Comparison of ENCODE assay signal across 24 cellular contexts in the genomic region with DNA sequence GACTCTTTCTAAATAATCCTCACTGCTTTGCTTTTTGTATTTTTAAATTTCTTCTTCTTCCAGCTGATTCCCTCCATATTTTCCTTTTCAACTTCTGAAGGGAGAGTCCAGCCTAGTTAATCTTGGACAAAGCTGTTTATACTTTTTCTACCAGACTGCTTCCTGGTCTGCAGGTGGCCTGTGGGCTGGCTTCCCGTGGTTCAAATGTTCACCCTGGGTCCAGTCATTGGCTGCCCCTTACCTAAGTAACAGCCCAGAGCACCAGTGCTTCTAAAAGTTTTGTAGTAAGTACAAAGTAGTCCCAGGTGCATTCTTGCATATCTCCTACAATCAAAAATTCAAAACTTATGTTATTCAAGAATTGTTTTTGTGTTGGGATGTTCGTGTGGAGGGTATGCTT.
"Had no signal": no experiment of that assay in that cellular context is flagged by ENCODE, and none has a peak within 500 bp of the region (broad histone marks: within the 10 kb centered on the region; RNA-seq: fewer than 3 reads in every experiment).

No MANE protein-coding gene starts in this region.

- H3K27me3 Mint-ChIP-seq: activated B cell treated with CpG ODN at 0.5 μM for 24 hours; activated naive CD8-positive, alpha-beta T cell treated with anti-CD3 and anti-CD28 coated beads, Interleukin-2, amount 10 ng/mL, durations not matched to agents 7 days and 5 days; progenitor cell of endocrine pancreas had no signal

- H3K27ac ChIP-seq: ascending aorta, brain microvascular endothelial cell, left ventricle myocardium inferior, ovary, sigmoid colon, tibial nerve had no signal

- H3K9me3 ChIP-seq: ascending aorta, left ventricle myocardium inferior, mucosa of descending colon, ovary, sigmoid colon, tibial nerve had no signal

- H3K9me3 Mint-ChIP-seq: activated B cell treated with CpG ODN at 0.5 μM for 24 hours; activated naive CD8-positive, alpha-beta T cell treated with anti-CD3 and anti-CD28 coated beads, Interleukin-2, amount 10 ng/mL, durations not matched to agents 7 days and 5 days; stimulated activated effector memory CD8-positive, alpha-beta T cell treated with anti-CD3 and anti-CD28 coated beads, Interleukin-12 subunit alpha, Interleukin-12 subunit beta, amount 100 ng/mL, for 72 hours; T-helper 2 cell treated with Interferon-gamma antibody and Interleukin-4, amounts not matched to agents 5 μg/mL and 100 μg/mL, for 36 hours had no signal

- H3K4me1 Mint-ChIP-seq: activated naive CD8-positive, alpha-beta T cell treated with anti-CD3 and anti-CD28 coated beads, Interleukin-2, amount 10 ng/mL, durations not matched to agents 7 days and 5 days; stimulated activated effector memory CD8-positive, alpha-beta T cell treated with anti-CD3 and anti-CD28 coated beads, Interleukin-12 subunit alpha, Interleukin-12 subunit beta, amount 100 ng/mL, for 72 hours had no signal

- FAIRE-seq: endothelial cell of umbilical vein, small intestine had no signal

- H3K27me3 ChIP-seq: ascending aorta, brain microvascular endothelial cell, ovary, sigmoid colon, tibial nerve had no signal

- H3K36me3 ChIP-seq: ovary had no signal

- H3K4me1 ChIP-seq: ascending aorta, left ventricle myocardium inferior, sigmoid colon, tibial nerve had no signal

- DNase-seq: activated B cell treated with CpG ODN at 0.5 μM for 24 hours; activated CD8-positive, alpha-beta memory T cell treated with anti-CD3 and anti-CD28 coated beads for 24 hours; activated naive CD4-positive, alpha-beta T cell treated with Interleukin-2 at 50 U/mL for 16 hours; activated naive CD8-positive, alpha-beta T cell treated with anti-CD3 and anti-CD28 coated beads, Interleukin-2, amount 10 ng/mL, durations not matched to agents 7 days and 5 days; activated T-cell treated with anti-CD3 and anti-CD28 coated beads, Interleukin-2, amount 50 U/mL, for 48 hours; brain microvascular endothelial cell; cortex of kidney; head of caudate nucleus; hippocampal formation; left ventricle myocardium inferior; mucosa of descending colon; ovary; retina; sigmoid colon; small intestine; stimulated activated CD4-positive, alpha-beta T cell treated with anti-CD3 and anti-CD28 coated beads, Interleukin-4, amount 100 ng/mL, for 24 hours; T-helper 1 cell had no signal

- H3K4me3 ChIP-seq: ascending aorta, left ventricle myocardium inferior, lung, mucosa of descending colon, ovary, sigmoid colon, tibial nerve had no signal

- H3K4me3 Mint-ChIP-seq: activated B cell treated with CpG ODN at 0.5 μM for 24 hours; activated naive CD8-positive, alpha-beta T cell treated with anti-CD3 and anti-CD28 coated beads, Interleukin-2, amount 10 ng/mL, durations not matched to agents 7 days and 5 days; stimulated activated effector memory CD8-positive, alpha-beta T cell treated with anti-CD3 and anti-CD28 coated beads, Interleukin-12 subunit alpha, Interleukin-12 subunit beta, amount 100 ng/mL, for 72 hours; T-helper 2 cell treated with Interferon-gamma antibody and Interleukin-4, amounts not matched to agents 5 μg/mL and 100 μg/mL, for 36 hours had no signal

- H3K27ac Mint-ChIP-seq: activated B cell treated with CpG ODN at 0.5 μM for 24 hours; activated naive CD8-positive, alpha-beta T cell treated with anti-CD3 and anti-CD28 coated beads, Interleukin-2, amount 10 ng/mL, durations not matched to agents 7 days and 5 days; progenitor cell of endocrine pancreas; stimulated activated effector memory CD8-positive, alpha-beta T cell treated with anti-CD3 and anti-CD28 coated beads, Interleukin-12 subunit alpha, Interleukin-12 subunit beta, amount 100 ng/mL, for 72 hours; T-helper 2 cell treated with Interferon-gamma antibody and Interleukin-4, amounts not matched to agents 5 μg/mL and 100 μg/mL, for 36 hours had no signal

- ATAC-seq: mucosa of descending colon; stimulated activated effector memory CD8-positive, alpha-beta T cell treated with anti-CD3 and anti-CD28 coated beads, Interleukin-12 subunit alpha, Interleukin-12 subunit beta, amount 100 ng/mL, for 72 hours had no signal
